Comparison of ENCODE assay signal across 8 cellular contexts in the genomic region with DNA sequence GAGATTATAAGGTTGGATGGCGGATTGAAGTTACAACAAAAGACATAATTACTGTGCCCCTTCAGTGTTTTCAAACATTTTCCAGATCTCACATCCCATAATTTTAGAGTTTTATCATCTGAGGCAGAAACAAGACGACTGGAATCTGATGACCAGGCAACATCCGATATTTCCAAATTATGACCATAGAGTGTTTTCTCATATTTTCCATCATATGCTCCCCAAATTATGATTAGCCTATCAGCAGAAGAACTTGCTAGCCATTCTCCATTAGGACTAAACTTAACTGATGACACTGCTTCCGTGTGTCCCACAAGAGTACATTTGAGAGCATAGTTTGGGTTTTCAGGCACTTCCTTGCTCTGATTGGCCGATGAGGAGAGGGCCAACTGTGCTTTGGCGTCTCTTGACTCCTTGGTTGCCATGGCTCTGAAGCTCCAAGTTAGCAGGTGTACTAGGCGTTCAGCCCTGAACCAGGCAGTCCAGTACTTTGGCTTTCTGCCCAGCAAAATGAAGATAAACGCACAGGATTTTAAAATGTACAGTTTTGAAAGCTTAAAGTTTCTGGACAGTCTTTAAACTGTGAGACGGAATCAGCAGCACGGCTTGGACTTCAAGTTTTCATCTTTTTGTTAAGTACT. TPM values are rescaled to one million over a fixed set of nuclear protein-coding genes. Genes with fewer than 3 reads are reported as not detected.
A peak's percentile ranks its signal among the peaks of the same experiment; 100 is the strongest.
DNase-seq lines count a peak whose midpoint lies in the region; ATAC-seq and TF ChIP-seq lines count a peak whose summit lies in the region.

No MANE protein-coding gene starts in this region.

- no peaks in the 10 kb centered on the region for H3K9me3 Mint-ChIP-seq in CD8-positive, alpha-beta memory T cell
- H3K9me3 Mint-ChIP-seq in activated T-helper 1 cell treated with anti-CD3 and anti-CD28 coated beads, Interleukin-12 subunit alpha, Interleukin-12 subunit beta, Interleukin-2, Interleukin-4 antibody, amounts not matched to agents 30 ng/mL and 10 ng/mL and 1 ng/mL, durations not matched to agents 14 hours and 24 hours and 36 hours: no peaks in the 10 kb centered on the region

- H2AK5ac ChIP-seq in trophoblast cell (ENCODE audit: low read length): no peak overlapping the region

- TF ChIP-seq POLR2A in gastroesophageal sphincter (IDR thresholded peaks at IDR 0.05): no peak

- H3K4me1 ChIP-seq in CD8-positive, alpha-beta memory T cell (ENCODE audit: insufficient read depth, low read length): peaks cover 27% of the 10 kb centered on the region
- H3K4me1 ChIP-seq in gastroesophageal sphincter (peaks cover 3 to 42% (median 7%) of the 10 kb centered on the region in 3 donors), trophoblast cell (ENCODE audit: control insufficient read depth in 1 of 2, insufficient read depth in 2 of 2, low read length in 2 of 2) (peaks cover 3 to 6% of the 10 kb centered on the region in 2 experiments)

- peak overlapping the region; percentile 92 for H4K8ac ChIP-seq in trophoblast cell (ENCODE audit: low read depth, low read length)

- POLR2A ChIA-PET in CD8-positive, alpha-beta memory T cell (lab: Charles Lee): interaction anchor here (1.5 to 3.4 kb wide), 4 partner anchors 17 to 99 kb away, joined by 4 to 45 read pairs (median 19); a partner anchor contains a TSS

- no peak for TF ChIP-seq EP300 in gastroesophageal sphincter (IDR thresholded peaks at IDR 0.05)

- H2AFZ ChIP-seq in trophoblast cell (ENCODE audit: insufficient read depth, low read length, poor library complexity): peak overlapping the region; percentile 81

- peak overlapping the region; percentile 97 to 100 (median 100) for H3K27ac Mint-ChIP-seq in CD8-positive, alpha-beta memory T cell
- peak overlapping the region; percentile 99 for H3K27ac Mint-ChIP-seq in activated T-helper 1 cell treated with anti-CD3 and anti-CD28 coated beads, Interleukin-12 subunit alpha, Interleukin-12 subunit beta, Interleukin-2, Interleukin-4 antibody, amounts not matched to agents 30 ng/mL and 10 ng/mL and 1 ng/mL, durations not matched to agents 14 hours and 24 hours and 36 hours

- H4K12ac ChIP-seq in trophoblast cell (ENCODE audit: low read depth, low read length): peak overlapping the region; percentile 90

- H3K36me3 Mint-ChIP-seq in CD8-positive, alpha-beta memory T cell: peaks cover 0 to 51% (median 11%) of the 10 kb centered on the region in 3 donors
- peaks cover 28% of the 10 kb centered on the region for H3K36me3 Mint-ChIP-seq in activated T-helper 1 cell treated with anti-CD3 and anti-CD28 coated beads, Interleukin-12 subunit alpha, Interleukin-12 subunit beta, Interleukin-2, Interleukin-4 antibody, amounts not matched to agents 30 ng/mL and 10 ng/mL and 1 ng/mL, durations not matched to agents 14 hours and 24 hours and 36 hours (ENCODE audit: low read depth)

- no peak overlapping the region for H2BK12ac ChIP-seq in trophoblast cell (ENCODE audit: low read length)

- H3K27me3 Mint-ChIP-seq in CD8-positive, alpha-beta memory T cell: peaks cover 0 to 4% of the 10 kb centered on the region in 2 donors
- no peaks in the 10 kb centered on the region for H3K27me3 Mint-ChIP-seq in activated T-helper 1 cell treated with anti-CD3 and anti-CD28 coated beads, Interleukin-12 subunit alpha, Interleukin-12 subunit beta, Interleukin-2, Interleukin-4 antibody, amounts not matched to agents 30 ng/mL and 10 ng/mL and 1 ng/mL, durations not matched to agents 14 hours and 24 hours and 36 hours (ENCODE audit: insufficient read depth)

- DNase-seq in CD8-positive, alpha-beta memory T cell: peak; percentile 4 to 68 (median 48)
- DNase-seq in HuH-7 (ENCODE audit: low spot score): peak; percentile 30
- peak; percentile 52 for DNase-seq in activated T-helper 1 cell treated with anti-CD3 and anti-CD28 coated beads, Interleukin-12 subunit alpha, Interleukin-12 subunit beta, Interleukin-2, Interleukin-4 antibody, amounts not matched to agents 30 ng/mL and 10 ng/mL and 1 ng/mL, durations not matched to agents 14 hours and 24 hours and 36 hours (ENCODE audit: low spot score)
- peak; percentile 37 to 59 for DNase-seq in trophoblast cell
- DNase-seq in NCI-H345 treated with DMSO at 0.1 percent for 48 hours (lab: John Stamatoyannopoulos, UW; ENCODE audit: unreplicated experiment): no peak

- no peak overlapping the region for H2BK120ac ChIP-seq in trophoblast cell (ENCODE audit: insufficient read depth, low read length, poor library complexity)

- H3K14ac ChIP-seq in trophoblast cell (ENCODE audit: low read length): peak overlapping the region; percentile 79

- intact Hi-C loops in activated T-helper 1 cell treated with anti-CD3 and anti-CD28 coated beads, Interleukin-12 subunit alpha, Interleukin-12 subunit beta, Interleukin-2, Interleukin-4 antibody, amounts not matched to agents 30 ng/mL and 10 ng/mL and 1 ng/mL, durations not matched to agents 14 hours and 24 hours and 36 hours (cut with micrococcal nuclease): loop anchor here (1.0 to 10.0 kb wide), 3 partner anchors 20 to 787 kb away; a partner anchor contains a TSS

- peaks cover 7% of the 10 kb centered on the region for H3K36me3 ChIP-seq in CD8-positive, alpha-beta memory T cell (ENCODE audit: insufficient read depth, low read length)
- H3K36me3 ChIP-seq in gastroesophageal sphincter (peaks cover 0 to 28% of the 10 kb centered on the region in 2 donors), trophoblast cell (ENCODE audit: control insufficient read depth in 1 of 2, insufficient read depth in 2 of 2, low read length in 2 of 2) (no peaks in the 10 kb centered on the region)

- H3K4ac ChIP-seq in trophoblast cell (ENCODE audit: low read depth, low read length): peak overlapping the region; percentile 44

- H3K23ac ChIP-seq in trophoblast cell (ENCODE audit: low read length): no peak overlapping the region

- H3K9me3 ChIP-seq in CD8-positive, alpha-beta memory T cell (ENCODE audit: low read length): no peaks in the 10 kb centered on the region
- H3K9me3 ChIP-seq in gastroesophageal sphincter (no peaks in the 10 kb centered on the region), trophoblast cell (ENCODE audit: insufficient read depth, low read depth, low read length) (no peaks in the 10 kb centered on the region)

- CTCF ChIA-PET in CD8-positive, alpha-beta memory T cell (lab: Charles Lee): interaction anchor here (1.9 to 2.7 kb wide), 3 partner anchors 22 to 264 kb away, joined by 8 to 17 read pairs (median 9); a partner anchor contains a TSS

- H3K4me2 ChIP-seq in trophoblast cell (ENCODE audit: low read length): peak overlapping the region; percentile 90

- H3K4me1 Mint-ChIP-seq in CD8-positive, alpha-beta memory T cell: peaks cover 39 to 67% (median 66%) of the 10 kb centered on the region in 3 donors
- peaks cover 48% of the 10 kb centered on the region for H3K4me1 Mint-ChIP-seq in activated T-helper 1 cell treated with anti-CD3 and anti-CD28 coated beads, Interleukin-12 subunit alpha, Interleukin-12 subunit beta, Interleukin-2, Interleukin-4 antibody, amounts not matched to agents 30 ng/mL and 10 ng/mL and 1 ng/mL, durations not matched to agents 14 hours and 24 hours and 36 hours (ENCODE audit: low read depth)

- no peak overlapping the region for H3K18ac ChIP-seq in trophoblast cell (ENCODE audit: low read length)

- H3K4me3 ChIP-seq in CD8-positive, alpha-beta memory T cell (ENCODE audit: low read length): peak overlapping the region; percentile 74
- H3K4me3 ChIP-seq in gastroesophageal sphincter (peak overlapping the region; percentile 60 to 72), trophoblast cell (ENCODE audit: low read depth, low read length) (peak overlapping the region; percentile 79)

- WGBS in gastroesophageal sphincter (ENCODE audit: low coverage in 1 of 2), 2 donors: 18 to 43% methylated on average over 5 to 10 of the region's 10 CpGs
- WGBS in trophoblast cell (ENCODE audit: extremely low coverage, insufficient coverage, insufficient read length): no CpG with 5 or more reads among the region's 10 CpGs

- peaks cover 8% of the 10 kb centered on the region for H3K79me1 ChIP-seq in trophoblast cell (ENCODE audit: low read length)

- H4K91ac ChIP-seq in trophoblast cell (ENCODE audit: low read depth, low read length): peak overlapping the region; percentile 68

- H3K27ac ChIP-seq in CD8-positive, alpha-beta memory T cell (ENCODE audit: low read depth, low read length): peak overlapping the region; percentile 91
- H3K27ac ChIP-seq in gastroesophageal sphincter (peak overlapping the region; percentile 78 to 87 (median 85)), trophoblast cell (ENCODE audit: low read depth, low read length) (peak overlapping the region; percentile 53)

- H3K27me3 ChIP-seq in CD8-positive, alpha-beta memory T cell (ENCODE audit: insufficient read depth, low read length, poor library complexity, severe bottlenecking): no peaks in the 10 kb centered on the region
- H3K27me3 ChIP-seq in gastroesophageal sphincter (no peaks in the 10 kb centered on the region), trophoblast cell (ENCODE audit: insufficient read depth, low read length) (no peaks in the 10 kb centered on the region)

- peak overlapping the region; percentile 76 for H3K9ac ChIP-seq in trophoblast cell (ENCODE audit: low read length)

- peak overlapping the region; percentile 93 to 100 (median 97) for H3K4me3 Mint-ChIP-seq in CD8-positive, alpha-beta memory T cell
- peak overlapping the region; percentile 98 for H3K4me3 Mint-ChIP-seq in activated T-helper 1 cell treated with anti-CD3 and anti-CD28 coated beads, Interleukin-12 subunit alpha, Interleukin-12 subunit beta, Interleukin-2, Interleukin-4 antibody, amounts not matched to agents 30 ng/mL and 10 ng/mL and 1 ng/mL, durations not matched to agents 14 hours and 24 hours and 36 hours

- no peak for TF ChIP-seq CTCF in gastroesophageal sphincter (IDR thresholded peaks at IDR 0.05)

- H2BK5ac ChIP-seq in trophoblast cell (ENCODE audit: low read depth, low read length, poor library complexity): no peak overlapping the region

- ATAC-seq in GM21526 (IDR thresholded peaks at IDR 0.05; ENCODE audit: low FRiP score, unreplicated experiment) (peak; percentile 56), gastroesophageal sphincter (peak; percentile 12), HG02763 (IDR thresholded peaks at IDR 0.05; ENCODE audit: unreplicated experiment) (no peak)

- peaks cover 3% of the 10 kb centered on the region for H3K79me2 ChIP-seq in trophoblast cell (ENCODE audit: control insufficient read depth, insufficient read depth, low read length, poor library complexity)

RNA-seq across cellular contexts. Expression of a gene that starts 0.6 kb away (rescaled TPM):
- 1 to 10 TPM; 4.6 to 4.8 TPM for total RNA-seq in CD8-positive, alpha-beta memory T cell
- 1.6 TPM for polyA plus RNA-seq in CD8-positive, alpha-beta memory T cell
- 4.3 and 5.6 TPM in 2 replicates for total RNA-seq in activated T-helper 1 cell treated with anti-CD3 and anti-CD28 coated beads, Interleukin-12 subunit alpha, Interleukin-12 subunit beta, Interleukin-2, Interleukin-4 antibody, amounts not matched to agents 30 ng/mL and 10 ng/mL and 1 ng/mL, durations not matched to agents 14 hours and 24 hours and 36 hours
- 1 to 10 TPM; 3.7 to 7.5 (median 4.1) TPM for total RNA-seq in gastroesophageal sphincter
- polyA plus RNA-seq in trophoblast cell (2013): 3.0 TPM in 2 replicates

RNA-seq across cellular contexts. Expression of a gene that starts 31.2 kb away (rescaled TPM):
- 10 to 100 TPM; 62.6 to 63.3 TPM for total RNA-seq in CD8-positive, alpha-beta memory T cell
- 113 TPM for polyA plus RNA-seq in CD8-positive, alpha-beta memory T cell
- 63.7 and 70.0 TPM in 2 replicates for total RNA-seq in activated T-helper 1 cell treated with anti-CD3 and anti-CD28 coated beads, Interleukin-12 subunit alpha, Interleukin-12 subunit beta, Interleukin-2, Interleukin-4 antibody, amounts not matched to agents 30 ng/mL and 10 ng/mL and 1 ng/mL, durations not matched to agents 14 hours and 24 hours and 36 hours
- 10 to 100 TPM; 32.7 to 46.5 (median 43.7) TPM for total RNA-seq in gastroesophageal sphincter
- polyA plus RNA-seq in trophoblast cell (2013): 15.1 and 15.3 TPM in 2 replicates

RNA-seq across cellular contexts. Expression of a gene that starts 32.2 kb away (rescaled TPM):
- total RNA-seq in CD8-positive, alpha-beta memory T cell: 100 to 1,000 TPM; 140 to 175 TPM
- polyA plus RNA-seq in CD8-positive, alpha-beta memory T cell: 11.3 TPM
- total RNA-seq in activated T-helper 1 cell treated with anti-CD3 and anti-CD28 coated beads, Interleukin-12 subunit alpha, Interleukin-12 subunit beta, Interleukin-2, Interleukin-4 antibody, amounts not matched to agents 30 ng/mL and 10 ng/mL and 1 ng/mL, durations not matched to agents 14 hours and 24 hours and 36 hours: 106 and 111 TPM in 2 replicates
- total RNA-seq in gastroesophageal sphincter: 10 to 100 TPM in 3 of 4 donors, 1 to 10 TPM in 1; 8.2 to 23.8 (median 16.1) TPM
- polyA plus RNA-seq in trophoblast cell (2013): 31.5 TPM in 2 replicates
